Comparison of ENCODE assay signal across 8 cellular contexts in genomic region chr6:13302751-13303667, GRCh38. TPM values are rescaled to one million over a fixed set of nuclear protein-coding genes. Genes with fewer than 3 reads are reported as not detected.
DNase-seq lines count a peak whose midpoint lies in the region; ATAC-seq and TF ChIP-seq lines count a peak whose summit lies in the region.

No MANE protein-coding gene starts in this region.

- intact Hi-C loops in ascending aorta (cut with DNase I), result loop anchor here (5.0 kb wide), 1 partner anchor 346 kb away; no protein-coding TSS in a partner anchor

- no peak overlapping the region for H2AFZ ChIP-seq in ACC112 (ENCODE audit: low read length, unreplicated experiment)

- H3K9me3 ChIP-seq in Peyer's patch (no peaks in the 10 kb centered on the region), ascending aorta (no peaks in the 10 kb centered on the region)

- H3K79me2 ChIP-seq in ACC112 (ENCODE audit: control insufficient read depth, insufficient read depth, low read length, unreplicated experiment), result peaks cover 6% of the 10 kb centered on the region

- no peaks in the 10 kb centered on the region for H3K27me3 ChIP-seq in ACC112 (ENCODE audit: insufficient read depth, low read length)
- no peaks in the 10 kb centered on the region for H3K27me3 ChIP-seq in Peyer's patch
- no peaks in the 10 kb centered on the region for H3K27me3 ChIP-seq in ascending aorta

- no peak for TF ChIP-seq POLR2A in Peyer's patch (IDR thresholded peaks at IDR 0.05)

- H3K4me1 ChIP-seq in ACC112 (ENCODE audit: control insufficient read depth, insufficient read depth, low read length, unreplicated experiment) (peaks cover 39% of the 10 kb centered on the region), Peyer's patch (peaks cover 0 to 24% (median 6%) of the 10 kb centered on the region in 4 donors), ascending aorta (peaks cover 0 to 14% of the 10 kb centered on the region in 2 donors)

- H3K27ac ChIP-seq in ACC112 (ENCODE audit: low read depth, low read length), result peak overlapping the region; percentile 93
- H3K27ac ChIP-seq in Peyer's patch, result peak overlapping the region in 3 of 4 donors; percentile 27 to 73 (median 70)
- H3K27ac ChIP-seq in ascending aorta, result peak overlapping the region; percentile 39 to 58
- H3K27ac ChIP-seq in skin epidermis, result peak overlapping the region in 20 of 21 experiments; percentile 11 to 86 (median 62)

- DNase-seq in Peyer's patch (peak in 2 of 3 donors; percentile 66 to 70), ascending aorta (ENCODE audit: low spot score in 2 of 2) (peak; percentile 61 to 84), hepatic stellate cell (ENCODE audit: low spot score) (peak; percentile 96), cerebellum (ENCODE audit: low spot score) (no peak)

- H3K4me3 ChIP-seq in ACC112 (ENCODE audit: low read depth, low read length) (no peak overlapping the region), Peyer's patch (peak overlapping the region in 1 of 4 donors; percentile 10), ascending aorta (peak overlapping the region; percentile 1 to 29), skin epidermis (no peak overlapping the region)

- peak; percentile 72 for ATAC-seq in GM18519 (IDR thresholded peaks at IDR 0.05; ENCODE audit: low FRiP score, unreplicated experiment)
- peak; percentile 51 for ATAC-seq in HG03039 (IDR thresholded peaks at IDR 0.05; ENCODE audit: unreplicated experiment)

- H3K36me3 ChIP-seq in ACC112 (ENCODE audit: insufficient read depth, low read length) (peaks cover 19% of the 10 kb centered on the region), Peyer's patch (peaks cover 0 to 31% (median 0%) of the 10 kb centered on the region in 3 donors), ascending aorta (peaks cover 3 to 14% of the 10 kb centered on the region in 2 donors)

- no peak for TF ChIP-seq CTCF in Peyer's patch (IDR thresholded peaks at IDR 0.05)
- TF ChIP-seq CTCF in ascending aorta (IDR thresholded peaks at IDR 0.05), result no peak

RNA-seq across cellular contexts. Expression of gene TBC1D7, which starts 25.3 kb away (rescaled TPM):
- total RNA-seq in Peyer's patch (10 to 100 TPM; 13.3 to 18.6 (median 16.9) TPM), ascending aorta (79.5 TPM), cerebellum (45.0 TPM)

Comparison
In these comparisons a context has a peak if more than half of its experiments do, and no peak if none do; other contexts are left out.
1. H3K4me3 ChIP-seq: peak in ascending aorta (2 of 2); none in ACC112 (single experiment) and skin epidermis (0 of 7).
2. Peak in every context shown above with its lines, with median percentiles within 50 percentile points of each other: H3K27ac ChIP-seq.